ENCODE assay signal across 12 cellular contexts in genomic region chr5:2207966-2208544, GRCh38.
A peak's percentile ranks its signal among the peaks of the same experiment; 100 is the strongest.
DNase-seq lines count a peak whose midpoint lies in the region; ATAC-seq, FAIRE-seq and TF ChIP-seq lines count a peak whose summit lies in the region.
"Had no signal": no experiment of that assay in that cellular context is flagged by ENCODE, and none has a peak within 500 bp of the region (broad histone marks: within the 10 kb centered on the region; RNA-seq: fewer than 3 reads in every experiment).

No MANE protein-coding gene starts in this region.

- DNase-seq in NCI-H1092 treated with DMSO at 0.1 percent for 48 hours (lab: John Stamatoyannopoulos, UW) (peak; percentile 21), NCI-H1092 (lab: John Stamatoyannopoulos, UW) (no peak), NCI-H1930 (lab: John Stamatoyannopoulos, UW) (peak; percentile 10 to 21), T47D (ENCODE audit: low read depth in 1 of 2, low spot score in 1 of 2) (peak; percentile 77 to 79), nephron progenitor cell (peak; percentile 73), globus pallidus (ENCODE audit: low spot score) (no peak), GM12892 (ENCODE audit: insufficient read length) (no peak)
- DNase-seq: activated B cell treated with CpG ODN at 0.5 μM for 24 hours; activated naive CD8-positive, alpha-beta T cell treated with anti-CD3 and anti-CD28 coated beads, Interleukin-2, amount 10 ng/mL, durations not matched to agents 7 days and 5 days; left cardiac atrium had no signal

- H3K4me1 Mint-ChIP-seq in nephron progenitor cell, result peaks cover 17% of the 10 kb centered on the region
- H3K4me1 Mint-ChIP-seq: activated B cell treated with CpG ODN at 0.5 μM for 24 hours; activated naive CD8-positive, alpha-beta T cell treated with anti-CD3 and anti-CD28 coated beads, Interleukin-2, amount 10 ng/mL, durations not matched to agents 7 days and 5 days had no signal

- TF ChIP-seq POLR2A in GM12892 (IDR thresholded peaks at IDR 0.05; ENCODE audit: low read depth, low read length), result no peak

- H3K4me3 Mint-ChIP-seq in nephron progenitor cell, result no peak overlapping the region
- H3K4me3 Mint-ChIP-seq: activated B cell treated with CpG ODN at 0.5 μM for 24 hours; activated naive CD8-positive, alpha-beta T cell treated with anti-CD3 and anti-CD28 coated beads, Interleukin-2, amount 10 ng/mL, durations not matched to agents 7 days and 5 days had no signal

- peak; percentile 58 for TF ChIP-seq CTCF in nephron progenitor cell (IDR thresholded peaks at IDR 0.05)

- H3K36me3 Mint-ChIP-seq in nephron progenitor cell (ENCODE audit: low read depth), result no peaks in the 10 kb centered on the region
- H3K36me3 Mint-ChIP-seq: activated naive CD8-positive, alpha-beta T cell treated with anti-CD3 and anti-CD28 coated beads, Interleukin-2, amount 10 ng/mL, durations not matched to agents 7 days and 5 days had no signal

- in situ Hi-C loops in T47D (cut with HindIII; ENCODE audit: low pct_unique_long_range_greater_than_20kb, low sequenced_read_pairs), result no loop called here

- no peak for ATAC-seq in GM18870 (IDR thresholded peaks at IDR 0.05; ENCODE audit: unreplicated experiment)

- FAIRE-seq in GM12892 (lab: Jason Lieb, UNC), result no peak
- FAIRE-seq: endometrium had no signal

- peaks cover 3% of the 10 kb centered on the region for H3K9me3 Mint-ChIP-seq in nephron progenitor cell
- H3K9me3 Mint-ChIP-seq: activated B cell treated with CpG ODN at 0.5 μM for 24 hours; activated naive CD8-positive, alpha-beta T cell treated with anti-CD3 and anti-CD28 coated beads, Interleukin-2, amount 10 ng/mL, durations not matched to agents 7 days and 5 days had no signal

- peaks cover 43% of the 10 kb centered on the region for H3K27me3 Mint-ChIP-seq in nephron progenitor cell (ENCODE audit: low read depth, poor library complexity)

- no peak overlapping the region for H3K27ac Mint-ChIP-seq in nephron progenitor cell
- H3K27ac Mint-ChIP-seq: activated B cell treated with CpG ODN at 0.5 μM for 24 hours; activated naive CD8-positive, alpha-beta T cell treated with anti-CD3 and anti-CD28 coated beads, Interleukin-2, amount 10 ng/mL, durations not matched to agents 7 days and 5 days had no signal

Comparison
In these comparisons a context has a peak if more than half of its experiments do, and no peak if none do; other contexts are left out.
1. DNase-seq: peak in NCI-H1092 treated with DMSO at 0.1 percent for 48 hours (single experiment), NCI-H1930 (2 of 2), T47D (2 of 2) and nephron progenitor cell (single experiment); none in NCI-H1092 (single experiment), globus pallidus (single experiment) and GM12892 (single experiment).